ENCODE assay signal across 28 cellular contexts in genomic region chr5:175541264-175541663, GRCh38.
"Had no signal": no experiment of that assay in that cellular context is flagged by ENCODE, and none has a peak within 500 bp of the region (broad histone marks: within the 10 kb centered on the region; RNA-seq: fewer than 3 reads in every experiment).

No MANE protein-coding gene starts in this region.

- H3K9me3 Mint-ChIP-seq: effector memory CD8-positive, alpha-beta T cell; endodermal cell had no signal

- H3K79me2 ChIP-seq: hepatocyte had no signal

- H3K27ac Mint-ChIP-seq: effector memory CD8-positive, alpha-beta T cell; endodermal cell had no signal

- H3K27me3 ChIP-seq: colonic mucosa, hepatocyte had no signal

- H3K4me1 ChIP-seq: colonic mucosa, esophagus muscularis mucosa, esophagus squamous epithelium, foreskin keratinocyte, gastrocnemius medialis, gastroesophageal sphincter had no signal

- H2AFZ ChIP-seq: hepatocyte had no signal

- H3K9me3 ChIP-seq: colonic mucosa, esophagus muscularis mucosa, esophagus squamous epithelium, gastrocnemius medialis, gastroesophageal sphincter, heart left ventricle, heart right ventricle had no signal

- H3K4me3 Mint-ChIP-seq: effector memory CD8-positive, alpha-beta T cell; endodermal cell had no signal

- H3K4me2 ChIP-seq: hepatocyte had no signal

- FAIRE-seq: colon, endometrium, endothelial cell of umbilical vein, frontal cortex had no signal

- DNase-seq: colonic mucosa; cortex of kidney; dermis blood vessel endothelial cell; dorsolateral prefrontal cortex; effector CD4-positive, alpha-beta T cell; effector CD8-positive, alpha-beta T cell; effector memory CD4-positive, alpha-beta T cell; effector memory CD8-positive, alpha-beta T cell; endodermal cell; erythroblast; esophagus squamous epithelium; foreskin fibroblast; foreskin keratinocyte; foreskin melanocyte; gastrocnemius medialis; glutamatergic neuron; head of caudate nucleus; heart left ventricle; heart right ventricle had no signal

- H3K27ac ChIP-seq: colonic mucosa, coronary artery, dorsolateral prefrontal cortex, epithelial cell of prostate, esophagus muscularis mucosa, esophagus squamous epithelium, foreskin keratinocyte, gastrocnemius medialis, gastroesophageal sphincter, heart left ventricle, heart right ventricle, hepatocyte had no signal

- H3K4me3 ChIP-seq: colonic mucosa, coronary artery, dorsolateral prefrontal cortex, esophagus muscularis mucosa, esophagus squamous epithelium, gastrocnemius medialis, gastroesophageal sphincter, heart left ventricle, heart right ventricle, hepatocyte had no signal

- H3K36me3 ChIP-seq: colonic mucosa, esophagus muscularis mucosa, esophagus squamous epithelium, gastrocnemius medialis, gastroesophageal sphincter, heart left ventricle, heart right ventricle had no signal
